Comparison of ENCODE assay signal across 7 cellular contexts in the genomic region with DNA sequence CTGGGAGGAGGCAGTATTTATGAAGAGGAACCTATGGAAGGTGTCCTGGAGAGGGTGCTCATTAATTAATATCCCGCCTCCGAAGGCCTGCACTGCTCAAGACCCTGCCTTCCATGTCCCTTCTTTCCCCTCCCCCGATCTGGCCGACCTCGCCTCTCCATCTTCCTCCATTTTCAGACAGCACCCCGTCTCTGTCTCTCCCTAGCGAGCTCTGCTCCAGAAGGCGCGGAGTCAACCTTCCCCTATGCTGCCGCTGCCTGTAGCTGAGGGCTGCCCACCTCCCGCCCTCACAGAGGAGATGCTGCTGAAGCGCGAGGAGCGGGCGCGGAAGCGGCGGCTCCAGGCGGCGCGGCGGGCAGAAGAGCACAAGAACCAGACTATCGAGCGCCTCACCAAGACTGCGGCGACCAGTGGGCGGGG. TPM values are rescaled to one million over a fixed set of nuclear protein-coding genes. Genes with fewer than 3 reads are reported as not detected.
DNase-seq lines count a peak whose midpoint lies in the region; ATAC-seq, FAIRE-seq and TF ChIP-seq lines count a peak whose summit lies in the region.

No MANE protein-coding gene starts in this region.

- CTCF ChIA-PET in PC-3 (lab: Charles Lee), result no interaction called here

- peaks cover 33% of the 10 kb centered on the region for H3K4me1 Mint-ChIP-seq in progenitor cell of endocrine pancreas (ENCODE audit: low read depth)

- BruUV-seq in PC-3 (replicated peaks; lab: Mats Ljungman, UMichigan), result no TSS peak

- WGBS in esophagus, 2 donors, result 0 to 1% methylated on average over 25 to 27 of the region's 27 CpGs

- no peaks in the 10 kb centered on the region for H3K27me3 ChIP-seq in H7 (ENCODE audit: control insufficient read depth, insufficient read depth, low read length)
- no peaks in the 10 kb centered on the region for H3K27me3 ChIP-seq in PC-3 (ENCODE audit: low read length)
- no peaks in the 10 kb centered on the region for H3K27me3 ChIP-seq in esophagus (ENCODE audit: control insufficient read depth in 1 of 2, insufficient read depth in 2 of 2, low read length in 2 of 2)

- peak overlapping the region; percentile 89 for H3K4me3 Mint-ChIP-seq in progenitor cell of endocrine pancreas (ENCODE audit: low read depth)

- ATAC-seq in PC-3 (no peak), HG02763 (IDR thresholded peaks at IDR 0.05; ENCODE audit: unreplicated experiment) (no peak)

- H3K4me1 ChIP-seq in PC-3 (ENCODE audit: insufficient read depth, low read length) (peaks cover 27% of the 10 kb centered on the region), esophagus (ENCODE audit: control insufficient read depth in 2 of 2, insufficient read depth in 2 of 2, low read length in 1 of 2) (peaks cover 0 to 3% of the 10 kb centered on the region in 2 donors)

- H3K27ac Mint-ChIP-seq in progenitor cell of endocrine pancreas, result peak overlapping the region; percentile 96

- H3K27ac ChIP-seq in PC-3 (ENCODE audit: low read length) (peak overlapping the region; percentile 93), esophagus (ENCODE audit: low read depth in 2 of 2, low read length in 1 of 2) (peak overlapping the region; percentile 98 to 100)

- no peak; the same call in 1 of the 2 replicates for TF ChIP-seq POLR2A in GM12892 (IDR thresholded peaks at IDR 0.05; ENCODE audit: low read depth, low read length)

- DNase-seq in H7 (no peak), PC-3 (no peak), progenitor cell of endocrine pancreas (ENCODE audit: low spot score, unreplicated experiment) (no peak), MV-4-11 (lab: John Stamatoyannopoulos, UW) (no peak), GM12892 (ENCODE audit: insufficient read length) (no peak)

- no peak for FAIRE-seq in GM12892 (lab: Jason Lieb, UNC)

- H3K4me2 ChIP-seq in PC-3 (ENCODE audit: low read length), result peak overlapping the region; percentile 99

- H3K27me3 Mint-ChIP-seq in progenitor cell of endocrine pancreas, result peaks cover 4% of the 10 kb centered on the region

- H3K36me3 ChIP-seq in H7 (replicated peaks; ENCODE audit: control insufficient read depth, insufficient read depth, low read length) (no peaks in the 10 kb centered on the region), PC-3 (ENCODE audit: low read depth, low read length) (peaks cover 5% of the 10 kb centered on the region; the same call in 1 of the 2 replicates), esophagus (ENCODE audit: control insufficient read depth in 2 of 2, insufficient read depth in 2 of 2, low read length in 1 of 2) (peaks cover 0 to 10% of the 10 kb centered on the region in 2 donors)

- H3K9me2 ChIP-seq in PC-3 (replicated peaks; ENCODE audit: low read length), result no peaks in the 10 kb centered on the region

- peaks cover 32% of the 10 kb centered on the region for H3K79me2 ChIP-seq in PC-3 (ENCODE audit: low read length)

- POLR2A ChIA-PET in PC-3 (lab: Charles Lee; ENCODE audit: unreplicated experiment), result interaction anchor here (0.6 kb wide), 2 partner anchors 24 to 51 kb away, joined by 3 to 6 read pairs; no protein-coding TSS in a partner anchor

- peak overlapping the region; percentile 73 for H3K4me3 ChIP-seq in H7 (ENCODE audit: insufficient read depth, low read depth, low read length)
- peak overlapping the region; percentile 93 for H3K4me3 ChIP-seq in PC-3 (ENCODE audit: low read length)
- H3K4me3 ChIP-seq in esophagus (ENCODE audit: low read depth in 1 of 2, low read length in 2 of 2), result peak overlapping the region; percentile 64 to 69

- intact Hi-C loops in PC-3 (cut with micrococcal nuclease), result loop anchor here (5.0 kb wide), 1 partner anchor 260 kb away; the partner anchor contains the start of gene MTHFD2

- H3K9me3 Mint-ChIP-seq in progenitor cell of endocrine pancreas (ENCODE audit: low read depth), result no peaks in the 10 kb centered on the region

- no peaks in the 10 kb centered on the region for H3K9me3 ChIP-seq in PC-3 (ENCODE audit: low read length)
- no peaks in the 10 kb centered on the region for H3K9me3 ChIP-seq in esophagus (ENCODE audit: control insufficient read depth in 2 of 2, insufficient read depth in 1 of 2, low read depth in 1 of 2, low read length in 1 of 2)

- H2AFZ ChIP-seq in PC-3 (ENCODE audit: low read length), result peak overlapping the region; percentile 53

- peak overlapping the region; percentile 92 for H3K9ac ChIP-seq in PC-3 (ENCODE audit: low read length)

- peaks cover 1% of the 10 kb centered on the region for H3K36me3 Mint-ChIP-seq in progenitor cell of endocrine pancreas (ENCODE audit: insufficient read depth)

- no peaks in the 10 kb centered on the region for H4K20me1 ChIP-seq in PC-3 (ENCODE audit: low read length)

- H3F3A ChIP-seq in PC-3 (ENCODE audit: low read length, unreplicated experiment), result no peaks in the 10 kb centered on the region

- no peak for TF ChIP-seq CTCF in PC-3 (conservative IDR thresholded peaks at IDR 0.05; ENCODE audit: low read depth, low read length)
- no peak for TF ChIP-seq CTCF in progenitor cell of endocrine pancreas (IDR thresholded peaks at IDR 0.05; ENCODE audit: unreplicated experiment)

RNA-seq across cellular contexts. Expression of gene WBP1, which starts 1.1 kb away (rescaled TPM):
- 81.0 and 88.9 TPM in 2 replicates for total RNA-seq in H7 (2014; rRNA removed; shearing (Covaris generic))
- 57.5 and 64.4 TPM in 2 replicates for total RNA-seq in PC-3 (2014; rRNA removed)
- 10 to 100 TPM; 41.3 to 50.1 TPM for polyA plus RNA-seq in esophagus
- 127 and 140 TPM in 2 replicates for total RNA-seq in progenitor cell of endocrine pancreas
- polyA plus RNA-seq in GM12892 (2012; ENCODE audit: missing spikeins), result 34.8 TPM

RNA-seq across cellular contexts. Expression of gene INO80B, which starts 2.3 kb away (rescaled TPM):
- 9.6 and 11.3 TPM in 2 replicates for total RNA-seq in H7 (2014; rRNA removed; shearing (Covaris generic))
- total RNA-seq in PC-3 (2014; rRNA removed) (26.2 and 34.6 TPM in 2 replicates), progenitor cell of endocrine pancreas (46.8 and 51.0 TPM in 2 replicates)
- polyA plus RNA-seq in esophagus, result 10 to 100 TPM; 33.4 to 44.9 TPM
- polyA plus RNA-seq in GM12892 (2012; ENCODE audit: missing spikeins), result 13.6 TPM

RNA-seq across cellular contexts. Expression of gene MOGS, which starts 8.0 kb away (rescaled TPM):
- total RNA-seq in H7 (2014; rRNA removed; shearing (Covaris generic)), result 91.2 and 98.8 TPM in 2 replicates
- total RNA-seq in PC-3 (2014; rRNA removed), result 60.6 and 70.1 TPM in 2 replicates
- 10 to 100 TPM; 21.3 to 26.8 TPM for polyA plus RNA-seq in esophagus
- 67.9 and 71.5 TPM in 2 replicates for total RNA-seq in progenitor cell of endocrine pancreas
- polyA plus RNA-seq in GM12892 (2012; ENCODE audit: missing spikeins), result 34.5 TPM

RNA-seq across cellular contexts. Expression of gene MRPL53, which starts 15.3 kb away (rescaled TPM):
- total RNA-seq in H7 (2014; rRNA removed; shearing (Covaris generic)), result 25.9 and 34.1 TPM in 2 replicates
- total RNA-seq in PC-3 (2014; rRNA removed) (86.9 and 102 TPM in 2 replicates), progenitor cell of endocrine pancreas (61.3 and 64.1 TPM in 2 replicates)
- 10 to 100 TPM; 60.6 to 72.3 TPM for polyA plus RNA-seq in esophagus
- polyA plus RNA-seq in GM12892 (2012; ENCODE audit: missing spikeins), result 28.2 TPM

RNA-seq across cellular contexts. Expression of gene RTKN, which starts 15.4 kb away (rescaled TPM):
- 93.4 and 107 TPM in 2 replicates for total RNA-seq in H7 (2014; rRNA removed; shearing (Covaris generic))
- total RNA-seq in PC-3 (2014; rRNA removed), result 90.5 and 138 TPM in 2 replicates
- 10 to 100 TPM; 20.2 to 20.8 TPM for polyA plus RNA-seq in esophagus
- 121 and 129 TPM in 2 replicates for total RNA-seq in progenitor cell of endocrine pancreas
- polyA plus RNA-seq in GM12892 (2012; ENCODE audit: missing spikeins), result 8.4 TPM
